Comparison of ENCODE assay signal across 1 cellular context in genomic region chr21:44734026-44734745, GRCh38.
TF ChIP-seq lines count a peak whose summit lies in the region.

No MANE protein-coding gene starts in this region.

TF ChIP-seq in IMR-90, 13 proteins besides CTCF, POLR2A, EP300 and RAD21:
- TF ChIP-seq BHLHE40 (IDR thresholded peaks at IDR 0.05; ENCODE audit: low read depth, low read length) (no peak), USF2 (IDR thresholded peaks at IDR 0.05; ENCODE audit: low read depth, low read length) (no peak)
TF ChIP-seq in IMR-90: peak in this region for 0.
